ENCODE assay signal across 12 cellular contexts in genomic region chr5:10460252-10460906, GRCh38. TPM values are rescaled to one million over a fixed set of nuclear protein-coding genes. Genes with fewer than 3 reads are reported as not detected.
DNase-seq lines count a peak whose midpoint lies in the region; ATAC-seq and TF ChIP-seq lines count a peak whose summit lies in the region.
"Had no signal": no experiment of that assay in that cellular context is flagged by ENCODE, and none has a peak within 500 bp of the region (broad histone marks: within the 10 kb centered on the region; RNA-seq: fewer than 3 reads in every experiment).

No MANE protein-coding gene starts in this region.

- 38% methylated on average over 12 of the region's 13 CpGs for WGBS in prostate gland

- no peak for TF ChIP-seq POLR2A in prostate gland (IDR thresholded peaks at IDR 0.05)

- H3K36me3 Mint-ChIP-seq in Caco-2 (ENCODE audit: insufficient read depth, unreplicated experiment): no peaks in the 10 kb centered on the region
- peaks cover 3 to 20% (median 15%) of the 10 kb centered on the region in 3 donors for H3K36me3 Mint-ChIP-seq in immature natural killer cell

- no peaks in the 10 kb centered on the region for H3K27me3 ChIP-seq in prostate gland (replicated peaks; ENCODE audit: insufficient read depth)
- no peaks in the 10 kb centered on the region for H3K27me3 ChIP-seq in Caco-2 (replicated peaks; ENCODE audit: control insufficient read depth, insufficient read depth, low read length)
- H3K27me3 ChIP-seq: ovary had no signal

- intact Hi-C loops in left ventricle myocardium superior (cut with micrococcal nuclease): no loop called here
- intact Hi-C loops in prostate gland (cut with DNase I): no loop called here
- intact Hi-C loops in Caco-2 (cut with micrococcal nuclease; ENCODE audit: unreplicated experiment): no loop called here

- POLR2A ChIA-PET in Caco-2 (lab: Charles Lee): no interaction called here

- H3K4me3 Mint-ChIP-seq in Caco-2 (ENCODE audit: unreplicated experiment): no peak overlapping the region
- no peak overlapping the region for H3K4me3 Mint-ChIP-seq in immature natural killer cell
- H3K4me3 Mint-ChIP-seq: activated CD4-positive, alpha-beta T cell treated with anti-CD3 and anti-CD28 coated beads for 36 hours; activated naive CD4-positive, alpha-beta T cell treated with anti-CD3 and anti-CD28 coated beads, Interleukin-2, amount 50 U/mL, for 24 hours had no signal

- CTCF ChIA-PET in Caco-2 (lab: Charles Lee): no interaction called here

- no peaks in the 10 kb centered on the region for H3K27me3 Mint-ChIP-seq in Caco-2 (ENCODE audit: insufficient read depth, unreplicated experiment)
- peaks cover 0 to 3% (median 0%) of the 10 kb centered on the region in 3 donors for H3K27me3 Mint-ChIP-seq in immature natural killer cell (ENCODE audit: low read depth in 3 of 3)
- H3K27me3 Mint-ChIP-seq: activated CD4-positive, alpha-beta T cell treated with anti-CD3 and anti-CD28 coated beads for 36 hours; activated naive CD4-positive, alpha-beta T cell treated with anti-CD3 and anti-CD28 coated beads, Interleukin-2, amount 50 U/mL, for 24 hours had no signal

- H3K4me1 ChIP-seq in prostate gland (replicated peaks) (peaks cover 6% of the 10 kb centered on the region), Caco-2 (no peaks in the 10 kb centered on the region)

- no peak for TF ChIP-seq CTCF in prostate gland (IDR thresholded peaks at IDR 0.05)
- no peak for TF ChIP-seq CTCF in Caco-2 (IDR thresholded peaks at IDR 0.05; ENCODE audit: insufficient read depth in 1 of 2, low read depth in 1 of 2, low read length in 1 of 2, severe bottlenecking in 1 of 2, unreplicated experiment in 1 of 2)

- H3K9me3 ChIP-seq in prostate gland: no peaks in the 10 kb centered on the region
- H3K9me3 ChIP-seq in Caco-2: no peaks in the 10 kb centered on the region
- H3K9me3 ChIP-seq: ovary had no signal

- no peaks in the 10 kb centered on the region for H3K9me3 Mint-ChIP-seq in Caco-2 (ENCODE audit: unreplicated experiment)
- H3K9me3 Mint-ChIP-seq in immature natural killer cell: no peaks in the 10 kb centered on the region
- H3K9me3 Mint-ChIP-seq: activated naive CD4-positive, alpha-beta T cell treated with anti-CD3 and anti-CD28 coated beads, Interleukin-2, amount 50 U/mL, for 24 hours had no signal

- ATAC-seq in SK-N-SH treated with all-trans-retinoic acid at 6 μM for 48 hours (peak; percentile 56), left ventricle myocardium superior (peak; percentile 95)
- ATAC-seq: activated CD4-positive, alpha-beta T cell treated with anti-CD3 and anti-CD28 coated beads for 36 hours had no signal

- H3K4me1 Mint-ChIP-seq in Caco-2 (ENCODE audit: low read depth, unreplicated experiment) (no peaks in the 10 kb centered on the region), immature natural killer cell (no peaks in the 10 kb centered on the region)
- H3K4me1 Mint-ChIP-seq: activated CD4-positive, alpha-beta T cell treated with anti-CD3 and anti-CD28 coated beads for 36 hours; activated naive CD4-positive, alpha-beta T cell treated with anti-CD3 and anti-CD28 coated beads, Interleukin-2, amount 50 U/mL, for 24 hours had no signal

- BruUV-seq in Caco-2 (replicated peaks; lab: Mats Ljungman, UMichigan): no TSS peak

- H3K4me3 ChIP-seq in prostate gland (no peak overlapping the region), Caco-2 (ENCODE audit: low read depth, low read length) (no peak overlapping the region)
- H3K4me3 ChIP-seq: ovary had no signal

- H3K27ac ChIP-seq in prostate gland: no peak overlapping the region
- H3K27ac ChIP-seq: ovary had no signal

- H3K36me3 ChIP-seq in prostate gland (no peaks in the 10 kb centered on the region), Caco-2 (ENCODE audit: control insufficient read depth, insufficient read depth, low read length) (no peaks in the 10 kb centered on the region)
- H3K36me3 ChIP-seq: ovary had no signal

- peak; percentile 45 for DNase-seq in EL
- DNase-seq in left ventricle myocardium superior: peak; percentile 95
- DNase-seq in prostate gland (ENCODE audit: low spot score): peak; percentile 62
- no peak for DNase-seq in Caco-2
- no peak for DNase-seq in activated T-cell treated with anti-CD3 and anti-CD28 coated beads for 4 hours
- DNase-seq in immature natural killer cell: no peak
- no peak for DNase-seq in stimulated activated CD4-positive, alpha-beta T cell treated with anti-CD3 and anti-CD28 coated beads, Interleukin-4, amount 100 ng/mL, for 1 hour
- DNase-seq: activated CD4-positive, alpha-beta T cell treated with anti-CD3 and anti-CD28 coated beads for 36 hours; NCI-H1436 had no signal

- H3K27ac Mint-ChIP-seq in Caco-2 (ENCODE audit: unreplicated experiment) (no peak overlapping the region), immature natural killer cell (no peak overlapping the region)
- H3K27ac Mint-ChIP-seq: activated CD4-positive, alpha-beta T cell treated with anti-CD3 and anti-CD28 coated beads for 36 hours; activated naive CD4-positive, alpha-beta T cell treated with anti-CD3 and anti-CD28 coated beads, Interleukin-2, amount 50 U/mL, for 24 hours had no signal

TF ChIP-seq in SK-N-SH treated with all-trans-retinoic acid at 6 μM for 48 hours, 23 proteins besides CTCF, POLR2A, EP300 and RAD21:
- TF ChIP-seq CSRNP3 (CRISPR knock-in tag; IDR thresholded peaks at IDR 0.05) (no peak), CREB5 (CRISPR knock-in tag; IDR thresholded peaks at IDR 0.05; ENCODE audit: low read depth) (no peak), TOX (CRISPR knock-in tag; IDR thresholded peaks at IDR 0.05; ENCODE audit: borderline replicate concordance) (no peak), ZFP30 (CRISPR knock-in tag; IDR thresholded peaks at IDR 0.05) (no peak), ZNF565 (CRISPR knock-in tag; conservative IDR thresholded peaks at IDR 0.05; ENCODE audit: low read depth) (no peak), GLIS3 (CRISPR knock-in tag; IDR thresholded peaks at IDR 0.05) (no peak), ZNF70 (CRISPR knock-in tag; IDR thresholded peaks at IDR 0.05) (no peak), SNAI2 (CRISPR knock-in tag; IDR thresholded peaks at IDR 0.05) (no peak), TSHZ2 (CRISPR knock-in tag; IDR thresholded peaks at IDR 0.05) (no peak), CSDC2 (CRISPR knock-in tag; IDR thresholded peaks at IDR 0.05) (no peak), ISL1 (CRISPR knock-in tag; IDR thresholded peaks at IDR 0.05) (no peak), BACH2 (CRISPR knock-in tag; IDR thresholded peaks at IDR 0.05; ENCODE audit: borderline replicate concordance) (no peak), ZFP3 (CRISPR knock-in tag; IDR thresholded peaks at IDR 0.05) (no peak)

RNA-seq across cellular contexts. Expression of gene ROPN1L, which starts 18.7 kb away (rescaled TPM):
- total RNA-seq in left ventricle myocardium superior: 0.20 TPM
- total RNA-seq in prostate gland: 10 to 100 TPM in 1 of 2 donors, not detected in 1; 34.9 TPM
- 0.48 and 0.58 TPM in 2 replicates for total RNA-seq in Caco-2 (2022)
- 1 to 10 TPM; 4.3 to 9.1 (median 5.8) TPM for polyA plus RNA-seq in immature natural killer cell

Comparison
In these comparisons a context has a peak if more than half of its experiments do, and no peak if none do; other contexts are left out.
1. DNase-seq: peak in EL (single experiment), left ventricle myocardium superior (single experiment) and prostate gland (single experiment); none in Caco-2 (0 of 2), activated T-cell treated with anti-CD3 and anti-CD28 coated beads for 4 hours (single experiment), immature natural killer cell (0 of 3) and stimulated activated CD4-positive, alpha-beta T cell treated with anti-CD3 and anti-CD28 coated beads, Interleukin-4, amount 100 ng/mL, for 1 hour (single experiment).